In genomic region chr10:91672021-91672608, GRCh38 we compare ENCODE assay signal across 10 cellular contexts. TPM values are rescaled to one million over a fixed set of nuclear protein-coding genes. Genes with fewer than 3 reads are reported as not detected.
A peak's percentile ranks its signal among the peaks of the same experiment; 100 is the strongest.
DNase-seq lines count a peak whose midpoint lies in the region; ATAC-seq, FAIRE-seq and TF ChIP-seq lines count a peak whose summit lies in the region.
"Had no signal": no experiment of that assay in that cellular context is flagged by ENCODE, and none has a peak within 500 bp of the region (broad histone marks: within the 10 kb centered on the region; RNA-seq: fewer than 3 reads in every experiment).

No MANE protein-coding gene starts in this region.

- TF ChIP-seq CTCF in A673 (conservative IDR thresholded peaks at IDR 0.05; ENCODE audit: low read depth, low read length): no peak
- TF ChIP-seq CTCF in fibroblast of mammary gland (conservative IDR thresholded peaks at IDR 0.05; ENCODE audit: control insufficient read depth, insufficient read depth, low read depth, low read length): no peak
- TF ChIP-seq CTCF in tibial artery (IDR thresholded peaks at IDR 0.05): no peak

- BruUV-seq in A673 (replicated peaks; lab: Mats Ljungman, UMichigan): no TSS peak

- H3K4me3 Mint-ChIP-seq in T-helper 17 cell: no peak overlapping the region
- H3K4me3 Mint-ChIP-seq: activated naive CD8-positive, alpha-beta T cell had no signal

- no peak for FAIRE-seq in RCC 7860 (lab: Jason Lieb, UNC)
- FAIRE-seq: G401.6 had no signal

- H3K4me1 Mint-ChIP-seq in T-helper 17 cell: peaks cover 3% of the 10 kb centered on the region

- DNase-seq in A673 (ENCODE audit: low spot score): peak; percentile 83
- DNase-seq in HCEC 1CT: peak; percentile 88
- DNase-seq in RCC 7860 (ENCODE audit: low spot score): peak; percentile 62
- DNase-seq in fibroblast of mammary gland (ENCODE audit: low read depth): peak; percentile 62
- no peak for DNase-seq in tibial artery
- DNase-seq in T-helper 17 cell: no peak
- no peak for DNase-seq in activated CD4-positive, CD25-positive, alpha-beta regulatory T cell treated with anti-CD3 and anti-CD28 coated beads, Interleukin-2, amount 50 U/mL, for 72 hours

- CTCF ChIA-PET in A673 (lab: Charles Lee): no interaction called here

- H3K36me3 ChIP-seq in A673 (ENCODE audit: insufficient read depth, low read length, poor library complexity, severe bottlenecking): no peaks in the 10 kb centered on the region
- H3K36me3 ChIP-seq in tibial artery: no peaks in the 10 kb centered on the region

- H3K27ac ChIP-seq in A673 (ENCODE audit: low read depth, low read length, poor library complexity, severe bottlenecking) (no peak overlapping the region), tibial artery (no peak overlapping the region)

- H3K27me3 ChIP-seq in A673 (replicated peaks; ENCODE audit: insufficient read depth, low read depth, low read length, poor library complexity): no peaks in the 10 kb centered on the region
- H3K27me3 ChIP-seq in tibial artery: no peaks in the 10 kb centered on the region

- ATAC-seq in HG02870 (IDR thresholded peaks at IDR 0.05; ENCODE audit: unreplicated experiment): no peak
- no peak for ATAC-seq in T-helper 17 cell

- POLR2A ChIA-PET in A673 (lab: Charles Lee; ENCODE audit: low non-redundant PET): no interaction called here

- H3K27me3 Mint-ChIP-seq in T-helper 17 cell: peaks cover 17% of the 10 kb centered on the region

- H3K27ac Mint-ChIP-seq in T-helper 17 cell: no peak overlapping the region
- H3K27ac Mint-ChIP-seq: activated naive CD8-positive, alpha-beta T cell had no signal

- peaks cover 3% of the 10 kb centered on the region for H3K4me1 ChIP-seq in A673 (ENCODE audit: insufficient read depth, low read length, poor library complexity, severe bottlenecking)
- H3K4me1 ChIP-seq in tibial artery: no peaks in the 10 kb centered on the region

- H3K36me3 Mint-ChIP-seq in T-helper 17 cell (ENCODE audit: low read depth): no peaks in the 10 kb centered on the region
- H3K36me3 Mint-ChIP-seq: activated naive CD8-positive, alpha-beta T cell had no signal

- no peaks in the 10 kb centered on the region for H3K9me3 ChIP-seq in A673 (ENCODE audit: low read depth, low read length, poor library complexity, severe bottlenecking)
- H3K9me3 ChIP-seq in tibial artery: no peaks in the 10 kb centered on the region
- no peaks in the 10 kb centered on the region for H3K9me3 ChIP-seq in T-helper 17 cell (ENCODE audit: control insufficient read depth, low read length, poor library complexity, severe bottlenecking)

- intact Hi-C loops in A673 (cut with micrococcal nuclease; ENCODE audit: unreplicated experiment): no loop called here
- intact Hi-C loops in tibial artery (cut with DNase I; ENCODE audit: low total_unique reads): no loop called here

- H3K4me3 ChIP-seq in A673 (ENCODE audit: low read depth, low read length, poor library complexity, severe bottlenecking) (no peak overlapping the region), fibroblast of mammary gland (ENCODE audit: control insufficient read depth, low read depth, low read length) (no peak overlapping the region), tibial artery (no peak overlapping the region)

RNA-seq across cellular contexts. Expression of gene PPP1R3C, which starts 39.2 kb away (rescaled TPM):
- 2.1 and 2.7 TPM in 2 replicates for total RNA-seq in A673 (2021)
- total RNA-seq in T-helper 17 cell: under 1 TPM in 1 of 2 donors, not detected in 1; 0.10 TPM

Comparison
In these comparisons a context has a peak if more than half of its experiments do, and no peak if none do; other contexts are left out.
1. DNase-seq: peak in A673 (single experiment), HCEC 1CT (single experiment), RCC 7860 (single experiment) and fibroblast of mammary gland (single experiment); none in tibial artery (0 of 2), T-helper 17 cell (0 of 3) and activated CD4-positive, CD25-positive, alpha-beta regulatory T cell treated with anti-CD3 and anti-CD28 coated beads, Interleukin-2, amount 50 U/mL, for 72 hours (single experiment).